Comparison of ENCODE assay signal across 10 cellular contexts in genomic region chr12:65171073-65171472, GRCh38. TPM values are rescaled to one million over a fixed set of nuclear protein-coding genes. Genes with fewer than 3 reads are reported as not detected.
DNase-seq lines count a peak whose midpoint lies in the region; ATAC-seq lines count a peak whose summit lies in the region.
"Had no signal": no experiment of that assay in that cellular context is flagged by ENCODE, and none has a peak within 500 bp of the region (broad histone marks: within the 10 kb centered on the region; RNA-seq: fewer than 3 reads in every experiment).

No MANE protein-coding gene starts in this region.

- H3K4me1 Mint-ChIP-seq in T-helper 2 cell treated with Interferon-gamma antibody and Interleukin-4, amounts not matched to agents 5 μg/mL and 100 μg/mL, for 36 hours (ENCODE audit: low read depth), result peaks cover 23% of the 10 kb centered on the region
- H3K4me1 Mint-ChIP-seq in activated T-helper 17 cell treated with anti-CD3 and anti-CD28 coated beads, Interleukin-2, amount 50 U/mL, for 72 hours, result peaks cover 11% of the 10 kb centered on the region
- peaks cover 10 to 40% of the 10 kb centered on the region in 2 donors for H3K4me1 Mint-ChIP-seq in immature natural killer cell

- no peaks in the 10 kb centered on the region for H3K9me3 Mint-ChIP-seq in T-helper 2 cell treated with Interferon-gamma antibody and Interleukin-4, amounts not matched to agents 5 μg/mL and 100 μg/mL, for 36 hours
- no peaks in the 10 kb centered on the region for H3K9me3 Mint-ChIP-seq in activated T-helper 17 cell treated with anti-CD3 and anti-CD28 coated beads, Interleukin-2, amount 50 U/mL, for 72 hours
- no peaks in the 10 kb centered on the region for H3K9me3 Mint-ChIP-seq in immature natural killer cell

- intact Hi-C loops in posterior cingulate gyrus (cut with DNase I), result no loop called here

- H3K36me3 Mint-ChIP-seq in T-helper 2 cell treated with Interferon-gamma antibody and Interleukin-4, amounts not matched to agents 5 μg/mL and 100 μg/mL, for 36 hours (ENCODE audit: low read depth), result peaks cover 25% of the 10 kb centered on the region
- peaks cover 41% of the 10 kb centered on the region for H3K36me3 Mint-ChIP-seq in activated T-helper 17 cell treated with anti-CD3 and anti-CD28 coated beads, Interleukin-2, amount 50 U/mL, for 72 hours (ENCODE audit: low read depth)
- peaks cover 0 to 3% (median 0%) of the 10 kb centered on the region in 3 donors for H3K36me3 Mint-ChIP-seq in immature natural killer cell

- peaks cover 0 to 8% (median 0%) of the 10 kb centered on the region in 5 donors for H3K36me3 ChIP-seq in subcutaneous abdominal adipose tissue (ENCODE audit: control insufficient read depth in 5 of 5, insufficient read depth in 5 of 5, low read length in 5 of 5)

- no peaks in the 10 kb centered on the region for H3K27me3 ChIP-seq in subcutaneous abdominal adipose tissue (ENCODE audit: control insufficient read depth in 5 of 5, insufficient read depth in 4 of 5, low read length in 5 of 5)

- peak overlapping the region; percentile 80 to 97 (median 95) for H3K4me3 ChIP-seq in subcutaneous abdominal adipose tissue (ENCODE audit: low read depth in 1 of 5, low read length in 5 of 5)

- peak overlapping the region; percentile 90 for H3K4me3 Mint-ChIP-seq in T-helper 2 cell treated with Interferon-gamma antibody and Interleukin-4, amounts not matched to agents 5 μg/mL and 100 μg/mL, for 36 hours
- H3K4me3 Mint-ChIP-seq in activated T-helper 17 cell treated with anti-CD3 and anti-CD28 coated beads, Interleukin-2, amount 50 U/mL, for 72 hours, result no peak overlapping the region
- H3K4me3 Mint-ChIP-seq in immature natural killer cell, result peak overlapping the region; percentile 84 to 94 (median 91)

- H3K27me3 Mint-ChIP-seq in T-helper 2 cell treated with Interferon-gamma antibody and Interleukin-4, amounts not matched to agents 5 μg/mL and 100 μg/mL, for 36 hours (ENCODE audit: low read depth), result peaks cover 3% of the 10 kb centered on the region
- no peaks in the 10 kb centered on the region for H3K27me3 Mint-ChIP-seq in activated T-helper 17 cell treated with anti-CD3 and anti-CD28 coated beads, Interleukin-2, amount 50 U/mL, for 72 hours
- peaks cover 9 to 16% (median 12%) of the 10 kb centered on the region in 3 donors for H3K27me3 Mint-ChIP-seq in immature natural killer cell (ENCODE audit: low read depth in 3 of 3)

- peak overlapping the region; percentile 97 for H3K27ac ChIP-seq in subcutaneous abdominal adipose tissue (ENCODE audit: low read depth, low read length)

- peaks cover 6 to 62% (median 54%) of the 10 kb centered on the region in 5 donors for H3K4me1 ChIP-seq in subcutaneous abdominal adipose tissue (ENCODE audit: control insufficient read depth in 5 of 5, insufficient read depth in 5 of 5, low read length in 5 of 5)

- H3K9me3 ChIP-seq in subcutaneous abdominal adipose tissue (ENCODE audit: control insufficient read depth in 5 of 5, low read length in 5 of 5), result no peaks in the 10 kb centered on the region

- H3K27ac Mint-ChIP-seq in T-helper 2 cell treated with Interferon-gamma antibody and Interleukin-4, amounts not matched to agents 5 μg/mL and 100 μg/mL, for 36 hours, result peak overlapping the region; percentile 86
- peak overlapping the region; percentile 97 for H3K27ac Mint-ChIP-seq in activated T-helper 17 cell treated with anti-CD3 and anti-CD28 coated beads, Interleukin-2, amount 50 U/mL, for 72 hours
- peak overlapping the region; percentile 79 to 98 (median 92) for H3K27ac Mint-ChIP-seq in immature natural killer cell

- H3K9ac ChIP-seq in subcutaneous abdominal adipose tissue (ENCODE audit: low read length in 5 of 5), result peak overlapping the region; percentile 77 to 98 (median 95)

- ATAC-seq in activated T-helper 17 cell treated with anti-CD3 and anti-CD28 coated beads, Interleukin-2, amount 50 U/mL, for 72 hours (replicated peaks), result no peak

- no peak for DNase-seq in T-helper 2 cell treated with Interferon-gamma antibody and Interleukin-4, amounts not matched to agents 5 μg/mL and 100 μg/mL, for 36 hours (ENCODE audit: low spot score)
- DNase-seq in T-helper 2 cell (no peak), immature natural killer cell (peak in 1 of 3 donors; percentile 7), posterior cingulate gyrus (no peak), SIG-M5 (lab: John Stamatoyannopoulos, UW) (no peak), NCI-H2171 (lab: John Stamatoyannopoulos, UW) (no peak)

RNA-seq across cellular contexts. Expression of gene LEMD3, which starts 1.7 kb away (rescaled TPM):
- 10 to 100 TPM; 18.2 to 21.1 TPM for total RNA-seq in activated T-helper 17 cell treated with anti-CD3 and anti-CD28 coated beads, Interleukin-2, amount 50 U/mL, for 72 hours
- polyA plus RNA-seq in immature natural killer cell, result 10 to 100 TPM; 19.0 to 44.3 (median 26.8) TPM

RNA-seq across cellular contexts. Expression of gene WIF1, which starts 50.0 kb away (rescaled TPM):
- not detected for total RNA-seq in activated T-helper 17 cell treated with anti-CD3 and anti-CD28 coated beads, Interleukin-2, amount 50 U/mL, for 72 hours
- not detected for polyA plus RNA-seq in immature natural killer cell
- total RNA-seq: lung microvascular endothelial cell, NCI-H460 had no signal
